In the genomic region with DNA sequence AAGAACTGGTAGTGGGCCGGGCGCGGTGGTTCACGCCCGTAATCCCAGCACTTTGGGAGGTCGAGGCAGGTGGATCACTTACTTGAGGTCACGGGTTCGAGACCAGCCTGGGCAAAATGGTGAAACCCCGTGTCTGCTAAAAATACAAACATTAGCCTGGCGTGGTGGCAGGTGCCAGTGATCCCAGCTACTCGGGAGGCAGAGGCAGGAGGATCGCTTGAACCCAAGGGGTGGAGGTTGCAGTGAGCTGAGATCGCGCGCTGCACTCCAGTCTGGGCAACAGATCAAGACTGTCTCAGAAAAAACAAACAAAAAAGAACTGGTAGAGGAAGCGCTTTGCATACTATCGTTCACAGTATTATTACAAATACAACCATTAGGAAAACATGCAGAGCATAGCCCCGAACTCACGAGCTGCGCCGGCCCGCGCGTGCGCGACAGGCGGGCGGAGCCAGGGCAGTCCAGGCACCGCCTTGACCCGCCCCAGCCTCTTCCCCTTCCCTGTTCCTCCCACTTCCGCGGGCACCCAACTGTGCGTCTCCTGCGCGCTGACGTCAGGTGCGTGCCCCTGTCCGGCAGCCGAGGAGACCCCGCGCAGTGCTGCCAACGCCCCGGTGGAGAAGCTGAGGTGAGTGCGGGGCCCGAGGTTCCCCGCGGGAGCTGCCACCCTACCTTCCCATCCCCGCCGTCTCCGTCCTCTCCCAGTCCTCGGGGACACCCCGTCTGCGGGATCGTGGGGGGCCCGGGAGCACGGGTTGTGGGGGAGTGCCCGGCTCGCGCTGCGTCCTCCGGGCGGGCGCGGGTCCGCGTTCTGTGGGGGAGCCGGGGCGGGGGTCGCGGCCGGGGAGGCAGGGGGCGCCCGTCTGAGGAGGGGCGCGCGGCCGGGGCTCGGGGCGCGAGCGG, we compare ENCODE assay signal across 8 cellular contexts.
DNase-seq lines count a peak whose midpoint lies in the region; ATAC-seq and TF ChIP-seq lines count a peak whose summit lies in the region.

A gene (plus strand): TSS at position 595 of the 903 bp plus-strand sequence. CDS start 25,770 bp downstream, outside the sequence.

- H3K27me3 ChIP-seq in ACC112 (ENCODE audit: insufficient read depth, low read length) (no peaks in the 10 kb centered on the region), iPS-20b (ENCODE audit: insufficient read depth, low read length) (no peaks in the 10 kb centered on the region)

- H3K4me3 ChIP-seq in ACC112 (ENCODE audit: low read depth, low read length) (peak within 1 kb of the TSS; percentile 96), iPS-20b (ENCODE audit: low read length) (peak within 1 kb of the TSS; percentile 91), skin epidermis (peak within 1 kb of the TSS; percentile 80 to 99 (median 92))

- H3K4me1 ChIP-seq in ACC112 (ENCODE audit: control insufficient read depth, insufficient read depth, low read length, unreplicated experiment) (peaks cover 36% of the 10 kb centered on the region), iPS-20b (ENCODE audit: insufficient read depth, low read length) (peaks cover 7% of the 10 kb centered on the region; the same call in 1 of the 2 replicates)

- peak within 1 kb of the TSS; percentile 86 for H3K9ac ChIP-seq in iPS-20b (ENCODE audit: low read depth, low read length)

- peaks cover 11% of the 10 kb centered on the region; the same call in 1 of the 2 replicates for H3K36me3 ChIP-seq in ACC112 (ENCODE audit: insufficient read depth, low read length)
- peaks cover 5% of the 10 kb centered on the region; the same call in 1 of the 2 replicates for H3K36me3 ChIP-seq in iPS-20b (ENCODE audit: insufficient read depth, low read depth, low read length)

- in situ Hi-C loops in T47D (cut with HindIII; ENCODE audit: low pct_unique_long_range_greater_than_20kb, low sequenced_read_pairs), result no loop called here

- no peak for TF ChIP-seq CTCF in VCaP (conservative IDR thresholded peaks at IDR 0.05)

- H3K9me3 ChIP-seq in iPS-20b (ENCODE audit: insufficient read depth, low read depth, low read length), result no peaks in the 10 kb centered on the region

- H3K79me2 ChIP-seq in ACC112 (ENCODE audit: control insufficient read depth, insufficient read depth, low read length, unreplicated experiment), result peaks cover 40% of the 10 kb centered on the region

- H3K27ac ChIP-seq in ACC112 (ENCODE audit: low read depth, low read length) (peak within 1 kb of the TSS; percentile 80), VCaP (peak within 1 kb of the TSS; percentile 96), iPS-20b (ENCODE audit: low read length) (peak within 1 kb of the TSS; percentile 16), skin epidermis (peak within 1 kb of the TSS; percentile 97 to 100 (median 100))

- DNase-seq in NCI-H2196 treated with DMSO at 0.1 percent for 48 hours (lab: John Stamatoyannopoulos, UW; ENCODE audit: unreplicated experiment), result peak; percentile 84
- DNase-seq in T47D (ENCODE audit: low read depth in 1 of 2, low spot score in 1 of 2), result peak; percentile 63 to 96

- peak; percentile 47 for ATAC-seq in GM18870 (IDR thresholded peaks at IDR 0.05; ENCODE audit: unreplicated experiment)
- ATAC-seq in HG03108 (IDR thresholded peaks at IDR 0.05; ENCODE audit: unreplicated experiment), result peak; percentile 79

- peak within 1 kb of the TSS; percentile 19 for H2AFZ ChIP-seq in ACC112 (ENCODE audit: low read length, unreplicated experiment)

Comparison
In these comparisons a context has a peak if more than half of its experiments do, and no peak if none do; other contexts are left out.
1. Peak in every context shown above with its lines: DNase-seq, ATAC-seq, H3K4me3 ChIP-seq and H3K27ac ChIP-seq.
2. H3K27ac ChIP-seq: peak in every context shown above with its lines; median percentile 100 in skin epidermis; 96 in VCaP; 80 in ACC112; 16 in iPS-20b.